In the genomic region with DNA sequence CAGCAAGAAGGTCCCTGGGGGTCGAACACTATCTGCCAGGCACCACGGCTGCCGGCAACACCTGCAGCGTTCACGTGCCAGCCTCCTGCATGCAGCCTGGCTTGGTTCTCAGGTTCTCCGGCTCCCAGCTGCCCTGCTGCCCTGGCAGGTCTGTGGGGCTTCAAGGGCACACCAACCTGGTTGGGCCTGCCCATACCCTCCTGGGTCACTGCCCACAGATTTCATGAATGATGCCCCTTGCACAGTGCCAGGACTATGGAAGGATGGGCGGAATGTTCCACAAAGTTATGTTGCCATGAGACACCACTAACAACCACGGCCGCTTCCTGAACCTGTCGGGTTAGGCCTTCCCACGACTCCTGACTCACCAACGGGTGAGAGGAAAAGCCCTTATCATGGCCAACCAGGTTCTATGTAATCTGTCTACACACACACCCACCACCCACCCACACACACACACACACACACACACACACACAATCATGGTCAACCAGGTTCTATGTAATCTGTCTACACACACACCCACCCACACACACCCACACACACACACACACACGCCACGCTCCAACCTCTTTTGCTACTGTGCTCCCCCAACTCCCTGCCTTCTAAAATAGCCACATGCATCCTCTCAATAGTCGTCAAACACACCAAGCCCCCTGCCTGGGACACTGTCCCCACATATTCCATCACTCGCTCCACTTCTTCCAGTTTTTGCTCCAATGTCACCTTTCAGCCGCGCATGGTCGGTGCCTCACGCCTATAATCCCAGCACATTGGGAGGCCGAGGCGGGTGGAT, we compare ENCODE assay signal across 10 cellular contexts. TPM values are rescaled to one million over a fixed set of nuclear protein-coding genes. Genes with fewer than 3 reads are reported as not detected.
A peak's percentile ranks its signal among the peaks of the same experiment; 100 is the strongest.
DNase-seq lines count a peak whose midpoint lies in the region; ATAC-seq and TF ChIP-seq lines count a peak whose summit lies in the region.
"Had no signal": no experiment of that assay in that cellular context is flagged by ENCODE, and none has a peak within 500 bp of the region (broad histone marks: within the 10 kb centered on the region; RNA-seq: fewer than 3 reads in every experiment).

No MANE protein-coding gene starts in this region.

- ATAC-seq in thoracic aorta (ENCODE audit: insufficient number of reproducible peaks, low FRiP score, low read depth), result peak; percentile 52
- no peak for ATAC-seq in WTC11

- peak overlapping the region; percentile 99 for H3K27ac ChIP-seq in thoracic aorta
- H3K27ac ChIP-seq: parathyroid adenoma had no signal

- H3K36me3 Mint-ChIP-seq in activated T-cell treated with anti-CD3 and anti-CD28 coated beads, Interleukin-2, amount 50 U/mL, for 24 hours (ENCODE audit: low read depth), result no peaks in the 10 kb centered on the region
- H3K36me3 Mint-ChIP-seq in WTC11, result peaks cover 3% of the 10 kb centered on the region; the same call in 1 of the 2 replicates

- in situ Hi-C loops in G401 (cut with HindIII; ENCODE audit: low sequenced_read_pairs), result no loop called here

- CTCF ChIA-PET in WTC11 (lab: Charles Lee), result no interaction called here

- H3K9me3 Mint-ChIP-seq in activated T-cell treated with anti-CD3 and anti-CD28 coated beads, Interleukin-2, amount 50 U/mL, for 24 hours, result no peaks in the 10 kb centered on the region
- no peaks in the 10 kb centered on the region for H3K9me3 Mint-ChIP-seq in WTC11
- H3K9me3 Mint-ChIP-seq: T-helper 1 cell treated with Interleukin-12 subunit alpha and Interleukin-12 subunit beta and Interleukin-4 antibody, amounts not matched to agents 30 μg/mL and 1 μg/mL, for 36 hours had no signal

- peak overlapping the region; percentile 87 for H3K9ac ChIP-seq in adipocyte (ENCODE audit: low read length)
- H3K9ac ChIP-seq: parathyroid adenoma had no signal

- H3K9me3 ChIP-seq in adipocyte (ENCODE audit: control insufficient read depth, low read length) (no peaks in the 10 kb centered on the region), thoracic aorta (no peaks in the 10 kb centered on the region)

- H3K36me3 ChIP-seq in adipocyte (ENCODE audit: control insufficient read depth, insufficient read depth, low read length, severe bottlenecking), result peaks cover 19% of the 10 kb centered on the region
- no peaks in the 10 kb centered on the region for H3K36me3 ChIP-seq in thoracic aorta

- peak; percentile 15 for DNase-seq in activated T-cell treated with anti-CD3 and anti-CD28 coated beads for 48 hours (ENCODE audit: low read depth)
- DNase-seq in activated T-cell treated with anti-CD3 and anti-CD28 coated beads, Interleukin-2, amount 50 U/mL, for 24 hours, result no peak
- no peak for DNase-seq in adipocyte (ENCODE audit: low read depth)
- DNase-seq in kidney tubule cell (ENCODE audit: low spot score), result peak; percentile 95
- peak; percentile 61 for DNase-seq in thoracic aorta (ENCODE audit: low spot score)
- DNase-seq in activated effector memory CD4-positive, alpha-beta T cell treated with Interleukin-2 at 50 U/mL for 16 hours, result no peak
- no peak for DNase-seq in WTC11 (ENCODE audit: low spot score)
- DNase-seq in G401 (ENCODE audit: low spot score), result no peak

- H3K27me3 ChIP-seq in adipocyte (replicated peaks; ENCODE audit: control insufficient read depth, insufficient read depth, low read length), result no peaks in the 10 kb centered on the region
- no peaks in the 10 kb centered on the region for H3K27me3 ChIP-seq in thoracic aorta (replicated peaks; ENCODE audit: insufficient read depth)

- peaks cover 20% of the 10 kb centered on the region for H3K4me1 Mint-ChIP-seq in activated T-cell treated with anti-CD3 and anti-CD28 coated beads, Interleukin-2, amount 50 U/mL, for 24 hours (ENCODE audit: low read depth)
- peaks cover 26% of the 10 kb centered on the region for H3K4me1 Mint-ChIP-seq in WTC11

- H3K27ac Mint-ChIP-seq in activated T-cell treated with anti-CD3 and anti-CD28 coated beads, Interleukin-2, amount 50 U/mL, for 24 hours, result no peak overlapping the region
- H3K27ac Mint-ChIP-seq in WTC11, result no peak overlapping the region; the same call in 1 of the 2 replicates
- H3K27ac Mint-ChIP-seq: T-helper 1 cell treated with Interleukin-12 subunit alpha and Interleukin-12 subunit beta and Interleukin-4 antibody, amounts not matched to agents 30 μg/mL and 1 μg/mL, for 36 hours had no signal

- H3K4me1 ChIP-seq in adipocyte (ENCODE audit: control insufficient read depth, insufficient read depth, low read length) (peaks cover 97% of the 10 kb centered on the region), thoracic aorta (ENCODE audit: control insufficient read depth in 1 of 2, low read depth in 2 of 2) (peaks cover 80 to 99% of the 10 kb centered on the region in 2 donors)
- H3K4me1 ChIP-seq: parathyroid adenoma had no signal

- no peak overlapping the region for H3K4me3 Mint-ChIP-seq in activated T-cell treated with anti-CD3 and anti-CD28 coated beads, Interleukin-2, amount 50 U/mL, for 24 hours
- H3K4me3 Mint-ChIP-seq in WTC11, result no peak overlapping the region
- H3K4me3 Mint-ChIP-seq: T-helper 1 cell treated with Interleukin-12 subunit alpha and Interleukin-12 subunit beta and Interleukin-4 antibody, amounts not matched to agents 30 μg/mL and 1 μg/mL, for 36 hours had no signal

- POLR2A ChIA-PET in WTC11 (lab: Charles Lee), result no interaction called here

- no peaks in the 10 kb centered on the region for H3K27me3 Mint-ChIP-seq in activated T-cell treated with anti-CD3 and anti-CD28 coated beads, Interleukin-2, amount 50 U/mL, for 24 hours
- no peaks in the 10 kb centered on the region for H3K27me3 Mint-ChIP-seq in WTC11 (ENCODE audit: low read depth)

- no peak overlapping the region for H3K4me3 ChIP-seq in adipocyte (ENCODE audit: low read length)
- no peak overlapping the region for H3K4me3 ChIP-seq in thoracic aorta

- TF ChIP-seq CTCF in thoracic aorta (IDR thresholded peaks at IDR 0.05) (no peak), WTC11 (IDR thresholded peaks at IDR 0.05) (no peak)

TF ChIP-seq in WTC11, 78 proteins besides CTCF, POLR2A, EP300 and RAD21:
- TF ChIP-seq ZNF671 (CRISPR knock-in tag; IDR thresholded peaks at IDR 0.05), result no peak
- TF ChIP-seq CREB1 (CRISPR knock-in tag; IDR thresholded peaks at IDR 0.05), result no peak
- no peak for TF ChIP-seq ZNF396 (CRISPR knock-in tag; IDR thresholded peaks at IDR 0.05; ENCODE audit: borderline replicate concordance)
- no peak for TF ChIP-seq RELA (CRISPR knock-in tag; IDR thresholded peaks at IDR 0.05; ENCODE audit: borderline replicate concordance)
- TF ChIP-seq, protein P1, sequence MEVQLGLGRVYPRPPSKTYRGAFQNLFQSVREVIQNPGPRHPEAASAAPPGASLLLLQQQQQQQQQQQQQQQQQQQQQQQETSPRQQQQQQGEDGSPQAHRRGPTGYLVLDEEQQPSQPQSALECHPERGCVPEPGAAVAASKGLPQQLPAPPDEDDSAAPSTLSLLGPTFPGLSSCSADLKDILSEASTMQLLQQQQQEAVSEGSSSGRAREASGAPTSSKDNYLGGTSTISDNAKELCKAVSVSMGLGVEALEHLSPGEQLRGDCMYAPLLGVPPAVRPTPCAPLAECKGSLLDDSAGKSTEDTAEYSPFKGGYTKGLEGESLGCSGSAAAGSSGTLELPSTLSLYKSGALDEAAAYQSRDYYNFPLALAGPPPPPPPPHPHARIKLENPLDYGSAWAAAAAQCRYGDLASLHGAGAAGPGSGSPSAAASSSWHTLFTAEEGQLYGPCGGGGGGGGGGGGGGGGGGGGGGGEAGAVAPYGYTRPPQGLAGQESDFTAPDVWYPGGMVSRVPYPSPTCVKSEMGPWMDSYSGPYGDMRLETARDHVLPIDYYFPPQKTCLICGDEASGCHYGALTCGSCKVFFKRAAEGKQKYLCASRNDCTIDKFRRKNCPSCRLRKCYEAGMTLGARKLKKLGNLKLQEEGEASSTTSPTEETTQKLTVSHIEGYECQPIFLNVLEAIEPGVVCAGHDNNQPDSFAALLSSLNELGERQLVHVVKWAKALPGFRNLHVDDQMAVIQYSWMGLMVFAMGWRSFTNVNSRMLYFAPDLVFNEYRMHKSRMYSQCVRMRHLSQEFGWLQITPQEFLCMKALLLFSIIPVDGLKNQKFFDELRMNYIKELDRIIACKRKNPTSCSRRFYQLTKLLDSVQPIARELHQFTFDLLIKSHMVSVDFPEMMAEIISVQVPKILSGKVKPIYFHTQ (CRISPR knock-in tag; IDR thresholded peaks at IDR 0.05), result no peak
- TF ChIP-seq ZNF423 (CRISPR knock-in tag; IDR thresholded peaks at IDR 0.05), result no peak

RNA-seq across cellular contexts. Expression of gene HSPG2, which starts 32.2 kb away (rescaled TPM):
- total RNA-seq in thoracic aorta (100 to 1,000 TPM; 684 to 846 TPM), WTC11 (2021) (120 to 127 TPM (median 120 TPM) in 3 replicates)
- 11.9 and 14.4 TPM in 2 replicates for total RNA-seq in G401 (2014; rRNA removed; shearing (Covaris generic))

Comparison
In these comparisons a context has a peak if more than half of its experiments do, and no peak if none do; other contexts are left out.
1. DNase-seq: peak in activated T-cell treated with anti-CD3 and anti-CD28 coated beads for 48 hours (single experiment), kidney tubule cell (single experiment) and thoracic aorta (single experiment); none in activated T-cell treated with anti-CD3 and anti-CD28 coated beads, Interleukin-2, amount 50 U/mL, for 24 hours (single experiment), adipocyte (single experiment), activated effector memory CD4-positive, alpha-beta T cell treated with Interleukin-2 at 50 U/mL for 16 hours (single experiment), WTC11 (single experiment) and G401 (single experiment).